ENCODE assay signal across 15 cellular contexts in genomic region chr6:26141378-26141901, GRCh38. TPM values are rescaled to one million over a fixed set of nuclear protein-coding genes. Genes with fewer than 3 reads are reported as not detected.
A peak's percentile ranks its signal among the peaks of the same experiment; 100 is the strongest.
DNase-seq lines count a peak whose midpoint lies in the region; ATAC-seq, FAIRE-seq and TF ChIP-seq lines count a peak whose summit lies in the region.
"Had no signal": no experiment of that assay in that cellular context is flagged by ENCODE, and none has a peak within 500 bp of the region (broad histone marks: within the 10 kb centered on the region; RNA-seq: fewer than 3 reads in every experiment).

No MANE protein-coding gene starts in this region.

- FAIRE-seq in K562 (lab: Jason Lieb, UNC), result peak; percentile 46
- FAIRE-seq: A204.1, small intestine had no signal

- H3K27me3 Mint-ChIP-seq in CD4-positive, alpha-beta memory T cell, result no peaks in the 10 kb centered on the region

- no peak overlapping the region for H3K4me2 ChIP-seq in K562 (ENCODE audit: insufficient read depth, low read length)
- H3K4me2 ChIP-seq: KMS-11 had no signal

- H3K36me3 Mint-ChIP-seq in CD4-positive, alpha-beta memory T cell, result peaks cover 7 to 10% of the 10 kb centered on the region in 2 donors

- no TSS peak for BruUV-seq in K562 (replicated peaks; lab: Mats Ljungman, UMichigan)

- H3K27ac Mint-ChIP-seq in CD4-positive, alpha-beta memory T cell, result no peak overlapping the region
- H3K27ac Mint-ChIP-seq: activated CD4-positive, alpha-beta T cell treated with anti-CD3 and anti-CD28 coated beads, Interleukin-2, amount 10 ng/mL, durations not matched to agents 24 days and 14 days had no signal

- H4K20me1 ChIP-seq in K562 (replicated peaks; ENCODE audit: control insufficient read depth, insufficient read depth, low read length), result peaks cover 7% of the 10 kb centered on the region; the same call in 1 of the 2 replicates

- no peak overlapping the region for H3K4me3 Mint-ChIP-seq in CD4-positive, alpha-beta memory T cell
- H3K4me3 Mint-ChIP-seq: activated CD4-positive, alpha-beta T cell treated with anti-CD3 and anti-CD28 coated beads, Interleukin-2, amount 10 ng/mL, durations not matched to agents 24 days and 14 days; activated T-cell treated with anti-CD3 and anti-CD28 coated beads, Interleukin-2, amount 50 U/mL, for 4 hours had no signal

- H3K36me3 ChIP-seq in K562 (ENCODE audit: control insufficient read depth, insufficient read depth, low read length), result peaks cover 34% of the 10 kb centered on the region
- peaks cover 0 to 13% of the 10 kb centered on the region in 2 donors for H3K36me3 ChIP-seq in gastrocnemius medialis
- peaks cover 3% of the 10 kb centered on the region for H3K36me3 ChIP-seq in CD4-positive, alpha-beta memory T cell (ENCODE audit: insufficient read depth, low read length)

- H3K9ac ChIP-seq in K562 (ENCODE audit: insufficient read depth in 1 of 2, low read depth in 2 of 2, low read length in 2 of 2), result peak overlapping the region in 1 of 2 experiments; percentile 30; a peak in 1 of 4 replicates
- H3K9ac ChIP-seq: GM23248, KMS-11 had no signal

- CTCF ChIA-PET in K562 (lab: Yijun Ruan, JAX; ENCODE audit: low intra/inter-chr PET ratio), result no interaction called here
- CTCF ChIA-PET in CD4-positive, alpha-beta memory T cell (lab: Charles Lee; ENCODE audit: partially characterized antibody), result interaction anchor here (0.8 kb wide), 1 partner anchor 16 kb away, joined by 3 read pairs; no protein-coding TSS in a partner anchor

- peak; percentile 15 for DNase-seq in NCI-H146 (lab: John Stamatoyannopoulos, UW)
- no peak for DNase-seq in NCI-H146 treated with DMSO at 0.1 percent for 48 hours (lab: John Stamatoyannopoulos, UW; ENCODE audit: unreplicated experiment)
- no peak for DNase-seq in K562 (ENCODE audit: extremely low read depth in 1 of 4, low spot score in 3 of 4)
- DNase-seq in left lobe of liver (ENCODE audit: low spot score), result no peak
- DNase-seq in gastrocnemius medialis, result peak in 1 of 2 donors; percentile 51
- no peak for DNase-seq in HuH-7 (ENCODE audit: low spot score)
- no peak for DNase-seq in NCI-H1048 (lab: John Stamatoyannopoulos, UW)
- DNase-seq in CD4-positive, alpha-beta memory T cell, result no peak
- DNase-seq: activated CD4-positive, alpha-beta T cell treated with anti-CD3 and anti-CD28 coated beads, Interleukin-2, amount 10 ng/mL, durations not matched to agents 24 days and 14 days; activated T-cell treated with anti-CD3 and anti-CD28 coated beads, Interleukin-2, amount 50 U/mL, for 4 hours; GM23248; small intestine; T-helper 1 cell had no signal

- WGBS in K562 (ENCODE audit: insufficient coverage, low coverage, missing lambda C conversion rate), result 57% methylated on average over 4 of the region's 4 CpGs

- TF ChIP-seq POLR2A in K562 (conservative IDR thresholded peaks at IDR 0.05), result no peak
- no peak for TF ChIP-seq POLR2A in gastrocnemius medialis (IDR thresholded peaks at IDR 0.05)

- TF ChIP-seq RAD21 in K562 (CRISPR knock-in tag; conservative IDR thresholded peaks at IDR 0.05 in 1 of 2, IDR thresholded peaks at IDR 0.05 in 1 of 2), result no peak

- H3K9me3 ChIP-seq in K562 (replicated peaks; ENCODE audit: control insufficient read depth, insufficient read depth, low read depth, low read length) (no peaks in the 10 kb centered on the region), gastrocnemius medialis (no peaks in the 10 kb centered on the region)
- no peaks in the 10 kb centered on the region for H3K9me3 ChIP-seq in CD4-positive, alpha-beta memory T cell (ENCODE audit: control insufficient read depth in 1 of 2, low read length in 2 of 2)

- H3K27ac ChIP-seq in K562 (ENCODE audit: extremely low read depth, low read depth, low read length) (no peak overlapping the region; the same call in 2 of the 3 replicates), gastrocnemius medialis (peak overlapping the region; percentile 3 to 57 (median 52))
- H3K27ac ChIP-seq in CD4-positive, alpha-beta memory T cell (ENCODE audit: low read depth, low read length), result no peak overlapping the region
- H3K27ac ChIP-seq: GM23248, KMS-11 had no signal

- no peaks in the 10 kb centered on the region for H3K9me1 ChIP-seq in K562 (ENCODE audit: control insufficient read depth, insufficient read depth, low read length)

- H3K4me1 Mint-ChIP-seq in CD4-positive, alpha-beta memory T cell, result peaks cover 0 to 4% (median 3%) of the 10 kb centered on the region in 4 donors
- H3K4me1 Mint-ChIP-seq: activated CD4-positive, alpha-beta T cell treated with anti-CD3 and anti-CD28 coated beads, Interleukin-2, amount 10 ng/mL, durations not matched to agents 24 days and 14 days had no signal

- POLR2A ChIA-PET in K562 (lab: Yijun Ruan, JAX), result interaction anchor here (0.6 to 11.5 kb wide), 10 partner anchors 10 to 149 kb away, joined by 3 to 190 read pairs (median 6); a partner anchor contains a TSS
- POLR2A ChIA-PET in CD4-positive, alpha-beta memory T cell (lab: Charles Lee; ENCODE audit: partially characterized antibody), result interaction anchor here (1.1 to 8.0 kb wide), 4 partner anchors 14 to 1697 kb away, joined by 3 to 90 read pairs (median 14); a partner anchor contains a TSS

- intact Hi-C loops in K562 (cut with micrococcal nuclease) (no loop called here), gastrocnemius medialis (cut with DNase I; ENCODE audit: low total_unique reads) (no loop called here)
- intact Hi-C loops in CD4-positive, alpha-beta memory T cell (cut with micrococcal nuclease), result no loop called here

- TF ChIP-seq CTCF in K562 (IDR thresholded peaks at IDR 0.05 in 2 of 3, conservative IDR thresholded peaks at IDR 0.05 in 1 of 3; ENCODE audit: insufficient read depth in 2 of 3, low read depth in 1 of 3, low read length in 3 of 3) (no peak), gastrocnemius medialis (IDR thresholded peaks at IDR 0.05 in 4 of 5, conservative IDR thresholded peaks at IDR 0.05 in 1 of 5) (no peak)

- ATAC-seq in K562 (peak; percentile 57), left lobe of liver (peak; percentile 62), gastrocnemius medialis (peak; percentile 85 to 94)
- ATAC-seq: activated T-cell treated with anti-CD3 and anti-CD28 coated beads, Interleukin-2, amount 50 U/mL, for 4 hours had no signal

- H3K9me3 Mint-ChIP-seq in CD4-positive, alpha-beta memory T cell, result no peaks in the 10 kb centered on the region
- H3K9me3 Mint-ChIP-seq: activated CD4-positive, alpha-beta T cell treated with anti-CD3 and anti-CD28 coated beads, Interleukin-2, amount 10 ng/mL, durations not matched to agents 24 days and 14 days; activated T-cell treated with anti-CD3 and anti-CD28 coated beads, Interleukin-2, amount 50 U/mL, for 4 hours had no signal

- peaks cover 16% of the 10 kb centered on the region for H3K79me2 ChIP-seq in K562 (ENCODE audit: control insufficient read depth, insufficient read depth, low read length)

- no peak overlapping the region for H2AFZ ChIP-seq in K562 (ENCODE audit: low read depth, low read length)
- H2AFZ ChIP-seq: GM23248 had no signal

- H3K27me3 ChIP-seq in K562 (ENCODE audit: control insufficient read depth in 2 of 2, insufficient read depth in 2 of 2, low read length in 2 of 2), result no peaks in the 10 kb centered on the region
- no peaks in the 10 kb centered on the region for H3K27me3 ChIP-seq in gastrocnemius medialis
- H3K27me3 ChIP-seq in CD4-positive, alpha-beta memory T cell (ENCODE audit: insufficient read depth, low read length), result no peaks in the 10 kb centered on the region

- no peak for TF ChIP-seq EP300 in K562 (IDR thresholded peaks at IDR 0.05; ENCODE audit: low read length)

- no peak overlapping the region for H3K4me3 ChIP-seq in K562
- H3K4me3 ChIP-seq in gastrocnemius medialis, result no peak overlapping the region
- H3K4me3 ChIP-seq in CD4-positive, alpha-beta memory T cell (ENCODE audit: low read length in 2 of 2), result no peak overlapping the region
- H3K4me3 ChIP-seq: GM23248 had no signal

- in situ Hi-C loops in K562 (cut with MboI) (no loop called here), gastrocnemius medialis (cut with MboI; ENCODE audit: low sequenced_read_pairs in 4 of 4) (no loop called here)

- no peaks in the 10 kb centered on the region for H3K4me1 ChIP-seq in K562 (replicated peaks in 1 of 2; ENCODE audit: control insufficient read depth in 2 of 2, insufficient read depth in 2 of 2, low read length in 2 of 2)
- H3K4me1 ChIP-seq in gastrocnemius medialis, result peaks cover 14 to 16% of the 10 kb centered on the region in 2 donors
- H3K4me1 ChIP-seq in CD4-positive, alpha-beta memory T cell (ENCODE audit: insufficient read depth, low read length), result no peaks in the 10 kb centered on the region

TF ChIP-seq in K562, 482 proteins besides CTCF, POLR2A, EP300 and RAD21 (continues in another document):
- TF ChIP-seq, protein P1, sequence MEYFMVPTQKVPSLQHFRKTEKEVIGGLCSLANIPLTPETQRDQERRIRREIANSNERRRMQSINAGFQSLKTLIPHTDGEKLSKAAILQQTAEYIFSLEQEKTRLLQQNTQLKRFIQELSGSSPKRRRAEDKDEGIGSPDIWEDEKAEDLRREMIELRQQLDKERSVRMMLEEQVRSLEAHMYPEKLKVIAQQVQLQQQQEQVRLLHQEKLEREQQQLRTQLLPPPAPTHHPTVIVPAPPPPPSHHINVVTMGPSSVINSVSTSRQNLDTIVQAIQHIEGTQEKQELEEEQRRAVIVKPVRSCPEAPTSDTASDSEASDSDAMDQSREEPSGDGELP (CRISPR knock-in tag; IDR thresholded peaks at IDR 0.05; ENCODE audit: borderline replicate concordance), result peak; percentile 33; the same call in 1 of the 2 replicates
- no peak for TF ChIP-seq ZSCAN29 (IDR thresholded peaks at IDR 0.05)

RNA-seq across cellular contexts. Expression of gene HFE, which starts 54.2 kb away (rescaled TPM):
- 2.3 and 3.3 TPM in 2 replicates for total RNA-seq in K562 (2011; cell fraction: chromatin; rRNA removed; ENCODE audit: low replicate concordance)
- 1.3 and 2.2 TPM in 2 replicates for total RNA-seq in K562 (2011; cell fraction: nucleolus; rRNA removed)
- total RNA-seq in K562 (2011; cell fraction: nucleoplasm; rRNA removed), result 2.1 and 3.3 TPM in 2 replicates
- total RNA-seq in K562 (2014; rRNA removed), result 0.14 and 0.73 TPM in 2 replicates
- 0.76 and 1.1 TPM in 2 replicates for total RNA-seq in K562 (2014; rRNA removed; fragmentation: Illumina TruSeq; extraction: Trizol)
- 1.2 and 1.3 TPM in 2 replicates for total RNA-seq in K562 (2015; rRNA removed; fragmentation: Illumina TruSeq; extraction: Trizol)
- 0.58 and 0.98 TPM in 2 replicates for total RNA-seq in K562 (2021)
- 0.54 and 1.1 TPM in 2 replicates for polyA plus RNA-seq in K562 (2011; rRNA removed)
- polyA plus RNA-seq in K562 (2011; cell fraction: cytosol; rRNA removed), result 0.66 and 0.88 TPM in 2 replicates
- 0.65 and 0.95 TPM in 2 replicates for polyA plus RNA-seq in K562 (2011; cell fraction: nucleus; rRNA removed)
- polyA plus RNA-seq in K562 (2012), result 1.8 and 2.4 TPM in 2 replicates
- 0.78 and 0.89 TPM in 2 replicates for polyA plus RNA-seq in K562 (2014; fragmentation: Illumina TruSeq; extraction: Trizol)
- polyA plus RNA-seq in K562 (2014; fragmentation: Nextera tagmentation; extraction: Ambion mirVana), result under 1 TPM; 0.17 to 0.31 TPM
- 0.84 and 1.2 TPM in 2 replicates for polyA plus RNA-seq in K562 (2014; rRNA removed)
- 1.3 and 1.7 TPM in 2 replicates for polyA minus RNA-seq in K562 (2011; rRNA and poly(A)+ RNA removed)
- polyA minus RNA-seq in K562 (2011; cell fraction: cytosol; rRNA and poly(A)+ RNA removed), result 0.95 TPM in 1 of 2 replicates, not detected in the other
- polyA minus RNA-seq in K562 (2011; cell fraction: nucleus; rRNA and poly(A)+ RNA removed), result 0.44 and 0.94 TPM in 2 replicates
- 14.1 TPM for total RNA-seq in left lobe of liver
- 1 to 10 TPM in 3 of 4 donors, under 1 TPM in 1; 0.10 to 2.0 (median 1.6) TPM for total RNA-seq in gastrocnemius medialis
- 1 to 10 TPM; 3.5 to 4.2 TPM for total RNA-seq in CD4-positive, alpha-beta memory T cell
- 1 to 10 TPM; 3.4 to 4.2 TPM for polyA plus RNA-seq in CD4-positive, alpha-beta memory T cell

Comparison
In these comparisons a context has a peak if more than half of its experiments do, and no peak if none do; other contexts are left out.
1. H3K27ac ChIP-seq: peak in gastrocnemius medialis (4 of 4); none in K562 (single experiment) and CD4-positive, alpha-beta memory T cell (single experiment).
2. Peak in every context shown above with its lines, with median percentiles within 50 percentile points of each other: ATAC-seq.